In genomic region chr6:169702640-169703246, GRCh38 we compare ENCODE assay signal across 6 cellular contexts.
DNase-seq lines count a peak whose midpoint lies in the region; ATAC-seq and TF ChIP-seq lines count a peak whose summit lies in the region.

No MANE protein-coding gene starts in this region.

- TF ChIP-seq CTCF in GM12875 (IDR thresholded peaks at IDR 0.05; ENCODE audit: borderline replicate concordance, insufficient read depth, low read depth, low read length) (no peak), fibroblast of pulmonary artery (IDR thresholded peaks at IDR 0.05; ENCODE audit: low read length, missing control alignments) (no peak)

- H3K4me3 ChIP-seq in GM12875 (ENCODE audit: low read depth, low read length) (peak overlapping the region; percentile 76), fibroblast of pulmonary artery (replicated peaks; ENCODE audit: low read depth, low read length) (peak overlapping the region; percentile 90)

- peak; percentile 33 for DNase-seq in T1000 (lab: John Stamatoyannopoulos, UW)
- DNase-seq in fibroblast of pulmonary artery (ENCODE audit: low read depth) = no peak
- peak; percentile 44 for DNase-seq in stimulated activated CD4-positive, alpha-beta T cell treated with anti-CD3 and anti-CD28 coated beads, Interleukin-4, amount 100 ng/mL, for 24 hours
- DNase-seq in NCI-H187 treated with DMSO at 0.1 percent for 48 hours (lab: John Stamatoyannopoulos, UW) = no peak

- ATAC-seq in HG02884 (IDR thresholded peaks at IDR 0.05; ENCODE audit: unreplicated experiment) = peak; percentile 13

Comparison
In these comparisons a context has a peak if more than half of its experiments do, and no peak if none do; other contexts are left out.
1. DNase-seq: peak in T1000 (single experiment) and stimulated activated CD4-positive, alpha-beta T cell treated with anti-CD3 and anti-CD28 coated beads, Interleukin-4, amount 100 ng/mL, for 24 hours (single experiment); none in fibroblast of pulmonary artery (single experiment) and NCI-H187 treated with DMSO at 0.1 percent for 48 hours (single experiment).